Comparison of ENCODE assay signal across 11 cellular contexts in genomic region chr7:99111591-99111990, GRCh38. TPM values are rescaled to one million over a fixed set of nuclear protein-coding genes. Genes with fewer than 3 reads are reported as not detected.
DNase-seq lines count a peak whose midpoint lies in the region; ATAC-seq and TF ChIP-seq lines count a peak whose summit lies in the region.
"Had no signal": no experiment of that assay in that cellular context is flagged by ENCODE, and none has a peak within 500 bp of the region (broad histone marks: within the 10 kb centered on the region; RNA-seq: fewer than 3 reads in every experiment).

No MANE protein-coding gene starts in this region.

- intact Hi-C loops in left lung (cut with DNase I), result no loop called here

- DNase-seq in NCI-H226 (peak; percentile 83), left lung (no peak), NCI-H2029 (lab: John Stamatoyannopoulos, UW) (no peak), NCI-H1694 (lab: John Stamatoyannopoulos, UW) (no peak)
- DNase-seq in activated CD8-positive, alpha-beta memory T cell treated with anti-CD3 and anti-CD28 coated beads, Interleukin-2, amount 10 ng/mL, durations not matched to agents 7 days and 5 days, result no peak
- DNase-seq in central memory CD4-positive, alpha-beta T cell, result no peak
- DNase-seq: NCI-H1048, Peyer's patch had no signal

- CTCF ChIA-PET in activated CD8-positive, alpha-beta memory T cell treated with anti-CD3 and anti-CD28 coated beads, Interleukin-2, amount 10 ng/mL, durations not matched to agents 7 days and 5 days (lab: Charles Lee), result interaction anchor here (1.0 to 1.3 kb wide), 3 partner anchors 8 to 202 kb away, joined by 3 read pairs; no protein-coding TSS in a partner anchor

- no peak overlapping the region for H3K4me3 Mint-ChIP-seq in activated CD8-positive, alpha-beta memory T cell treated with anti-CD3 and anti-CD28 coated beads, Interleukin-2, amount 10 ng/mL, durations not matched to agents 7 days and 5 days

- no peak for TF ChIP-seq CTCF in left lung (IDR thresholded peaks at IDR 0.05)

- H3K4me3 ChIP-seq in BLaER1 (no peak overlapping the region), left lung (no peak overlapping the region)
- H3K4me3 ChIP-seq: Peyer's patch had no signal

- H3K4me2 ChIP-seq in BLaER1, result peak overlapping the region; percentile 52

- H3K27ac ChIP-seq in BLaER1, result no peak overlapping the region
- H3K27ac ChIP-seq in left lung, result peak overlapping the region; percentile 6 to 35

- peak; percentile 30 for ATAC-seq in GM21515 (IDR thresholded peaks at IDR 0.05; ENCODE audit: unreplicated experiment)
- ATAC-seq in left lung, result peak; percentile 48
- ATAC-seq in activated CD8-positive, alpha-beta memory T cell treated with anti-CD3 and anti-CD28 coated beads, Interleukin-2, amount 10 ng/mL, durations not matched to agents 7 days and 5 days, result no peak
- ATAC-seq: activated CD4-positive, CD25-positive, alpha-beta regulatory T cell treated with anti-CD3 and anti-CD28 coated beads, Interleukin-2, amount 50 U/mL, for 24 hours had no signal

- H3K36me3 Mint-ChIP-seq in activated CD8-positive, alpha-beta memory T cell treated with anti-CD3 and anti-CD28 coated beads, Interleukin-2, amount 10 ng/mL, durations not matched to agents 7 days and 5 days, result peaks cover 22% of the 10 kb centered on the region

- peaks cover 26% of the 10 kb centered on the region for H3K4me1 Mint-ChIP-seq in activated CD8-positive, alpha-beta memory T cell treated with anti-CD3 and anti-CD28 coated beads, Interleukin-2, amount 10 ng/mL, durations not matched to agents 7 days and 5 days

- H3K9me3 ChIP-seq in BLaER1 (peaks cover 16% of the 10 kb centered on the region), left lung (peaks cover 0 to under 1% of the 10 kb centered on the region in 2 donors)
- H3K9me3 ChIP-seq: Peyer's patch had no signal

- peaks cover 25% of the 10 kb centered on the region for H3K36me3 ChIP-seq in BLaER1
- no peaks in the 10 kb centered on the region for H3K36me3 ChIP-seq in left lung
- H3K36me3 ChIP-seq: Peyer's patch had no signal

- H3K9ac ChIP-seq in BLaER1, result no peak overlapping the region

- H4K20me1 ChIP-seq in BLaER1, result peaks cover 58% of the 10 kb centered on the region

- H3K4me1 ChIP-seq in BLaER1 (peaks cover 58% of the 10 kb centered on the region), left lung (peaks cover 16 to 62% of the 10 kb centered on the region in 2 donors)

- H3K27me3 ChIP-seq in BLaER1 (no peaks in the 10 kb centered on the region), left lung (no peaks in the 10 kb centered on the region)
- H3K27me3 ChIP-seq: Peyer's patch had no signal

- no peak overlapping the region for H3K27ac Mint-ChIP-seq in activated CD8-positive, alpha-beta memory T cell treated with anti-CD3 and anti-CD28 coated beads, Interleukin-2, amount 10 ng/mL, durations not matched to agents 7 days and 5 days

- no peaks in the 10 kb centered on the region for H3K9me3 Mint-ChIP-seq in activated CD8-positive, alpha-beta memory T cell treated with anti-CD3 and anti-CD28 coated beads, Interleukin-2, amount 10 ng/mL, durations not matched to agents 7 days and 5 days (ENCODE audit: low read depth)

- no peaks in the 10 kb centered on the region for H3K27me3 Mint-ChIP-seq in activated CD8-positive, alpha-beta memory T cell treated with anti-CD3 and anti-CD28 coated beads, Interleukin-2, amount 10 ng/mL, durations not matched to agents 7 days and 5 days

RNA-seq across cellular contexts. Expression of gene SMURF1, which starts 32.3 kb away (rescaled TPM):
- 10 to 100 TPM; 31.5 to 43.4 TPM for total RNA-seq in left lung
- 10 to 100 TPM; 12.9 to 13.9 TPM for total RNA-seq in activated CD8-positive, alpha-beta memory T cell treated with anti-CD3 and anti-CD28 coated beads, Interleukin-2, amount 10 ng/mL, durations not matched to agents 7 days and 5 days
